ENCODE assay signal across 11 cellular contexts in genomic region chr17:42249681-42250446, GRCh38. TPM values are rescaled to one million over a fixed set of nuclear protein-coding genes. Genes with fewer than 3 reads are reported as not detected.
DNase-seq lines count a peak whose midpoint lies in the region; ATAC-seq and TF ChIP-seq lines count a peak whose summit lies in the region.
"Had no signal": no experiment of that assay in that cellular context is flagged by ENCODE, and none has a peak within 500 bp of the region (broad histone marks: within the 10 kb centered on the region; RNA-seq: fewer than 3 reads in every experiment).

No MANE protein-coding gene starts in this region.

- H3K27ac Mint-ChIP-seq in activated B cell treated with CpG ODN at 0.5 μM for 24 hours: peak overlapping the region; percentile 76

- peaks cover 2% of the 10 kb centered on the region for H3K36me3 Mint-ChIP-seq in activated B cell treated with CpG ODN at 0.5 μM for 24 hours (ENCODE audit: low read depth)

- no peak overlapping the region for H3K4me3 Mint-ChIP-seq in activated B cell treated with CpG ODN at 0.5 μM for 24 hours

- H3K4me3 ChIP-seq in GM12864 (ENCODE audit: low read depth, low read length): no peak overlapping the region

- ATAC-seq in activated B cell treated with CpG ODN at 0.5 μM for 24 hours (ENCODE audit: low read depth) (no peak), GM21737 (IDR thresholded peaks at IDR 0.05; ENCODE audit: unreplicated experiment) (no peak), HG03039 (IDR thresholded peaks at IDR 0.05; ENCODE audit: unreplicated experiment) (no peak), omental fat pad (ENCODE audit: low FRiP score) (no peak)

- H3K27me3 Mint-ChIP-seq in activated B cell treated with CpG ODN at 0.5 μM for 24 hours: no peaks in the 10 kb centered on the region

- intact Hi-C loops in activated B cell treated with CpG ODN at 0.5 μM for 24 hours (cut with micrococcal nuclease): no loop called here

- TF ChIP-seq CTCF in GM12864 (IDR thresholded peaks at IDR 0.05; ENCODE audit: low read depth, low read length, missing control alignments) (no peak), activated B cell treated with CpG ODN at 0.5 μM for 24 hours (IDR thresholded peaks at IDR 0.05) (no peak), omental fat pad (IDR thresholded peaks at IDR 0.05) (no peak)

- H3K9me3 Mint-ChIP-seq in activated B cell treated with CpG ODN at 0.5 μM for 24 hours: no peaks in the 10 kb centered on the region

- POLR2A ChIA-PET in activated B cell treated with CpG ODN at 0.5 μM for 24 hours (lab: Charles Lee): interaction anchor here (0.6 to 3.6 kb wide), 11 partner anchors 8 to 139 kb away, joined by 3 to 61 read pairs (median 7); partner anchors contain the start of genes STAT3, STAT5A and STAT5B

- peaks cover 54% of the 10 kb centered on the region for H3K4me1 Mint-ChIP-seq in activated B cell treated with CpG ODN at 0.5 μM for 24 hours

- DNase-seq in GM12864 (ENCODE audit: low read depth): peak; percentile 21
- DNase-seq in activated B cell treated with CpG ODN at 0.5 μM for 24 hours: no peak
- peak; percentile 50 for DNase-seq in effector CD4-positive, alpha-beta T cell
- DNase-seq in stimulated activated CD4-positive, alpha-beta T cell treated with anti-CD3 and anti-CD28 coated beads, Interleukin-4, amount 100 ng/mL, for 1 hour: peak; percentile 24
- no peak for DNase-seq in omental fat pad (ENCODE audit: low spot score)
- no peak for DNase-seq in ureter (ENCODE audit: low spot score)
- DNase-seq: amniotic stem cell, NCI-H524, SW 1271 had no signal

- CTCF ChIA-PET in activated B cell treated with CpG ODN at 0.5 μM for 24 hours (lab: Charles Lee): interaction anchor here (1.6 kb wide), 1 partner anchor 39 kb away, joined by 5 read pairs; the partner anchor contains the start of gene STAT5A

RNA-seq across cellular contexts. Expression of gene STAT5B, which starts 26.3 kb away (rescaled TPM):
- total RNA-seq in activated B cell treated with CpG ODN at 0.5 μM for 24 hours (80.3 and 82.6 TPM in 2 replicates), omental fat pad (100 to 1,000 TPM in 2 of 4 donors, 10 to 100 TPM in 2; 66.6 to 130 (median 111) TPM), ureter (64.0 TPM)

RNA-seq across cellular contexts. Expression of gene STAT5A, which starts 38.4 kb away (rescaled TPM):
- 136 and 140 TPM in 2 replicates for total RNA-seq in activated B cell treated with CpG ODN at 0.5 μM for 24 hours
- total RNA-seq in omental fat pad: 100 to 1,000 TPM; 151 to 200 (median 171) TPM
- total RNA-seq in ureter: 37.4 TPM

RNA-seq across cellular contexts. Expression of gene GHDC, which starts 55.6 kb away (rescaled TPM):
- total RNA-seq in activated B cell treated with CpG ODN at 0.5 μM for 24 hours (26.5 and 29.1 TPM in 2 replicates), omental fat pad (10 to 100 TPM; 28.8 to 41.3 (median 35.5) TPM), ureter (26.2 TPM)

Comparison
In these comparisons a context has a peak if more than half of its experiments do, and no peak if none do; other contexts are left out.
1. DNase-seq: peak in GM12864 (single experiment), effector CD4-positive, alpha-beta T cell (single experiment) and stimulated activated CD4-positive, alpha-beta T cell treated with anti-CD3 and anti-CD28 coated beads, Interleukin-4, amount 100 ng/mL, for 1 hour (single experiment); none in activated B cell treated with CpG ODN at 0.5 μM for 24 hours (single experiment), omental fat pad (single experiment) and ureter (single experiment).